In the genomic region with DNA sequence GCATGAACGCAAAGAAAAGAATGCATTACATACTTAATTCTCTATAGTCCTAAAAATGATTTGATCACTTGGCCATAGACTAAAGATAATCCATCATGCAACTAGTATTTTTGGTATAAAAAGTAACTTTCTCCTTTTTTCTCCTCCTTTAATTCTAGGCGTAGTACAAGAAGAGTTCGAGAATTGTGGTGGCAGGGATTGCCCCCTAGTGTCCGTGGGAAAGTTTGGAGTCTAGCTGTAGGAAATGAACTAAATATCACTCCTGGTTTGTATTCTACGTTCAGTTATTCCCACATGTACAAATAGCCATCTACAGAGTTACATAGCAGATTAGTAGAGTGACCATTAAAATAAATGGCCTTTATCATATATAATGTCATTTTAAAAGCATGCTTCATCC, we compare ENCODE assay signal across 11 cellular contexts. TPM values are rescaled to one million over a fixed set of nuclear protein-coding genes. Genes with fewer than 3 reads are reported as not detected.
DNase-seq lines count a peak whose midpoint lies in the region; ATAC-seq and TF ChIP-seq lines count a peak whose summit lies in the region.
"Had no signal": no experiment of that assay in that cellular context is flagged by ENCODE, and none has a peak within 500 bp of the region (broad histone marks: within the 10 kb centered on the region; RNA-seq: fewer than 3 reads in every experiment).

No MANE protein-coding gene starts in this region.

- no peak overlapping the region for H3K4me3 Mint-ChIP-seq in H9
- H3K4me3 Mint-ChIP-seq: natural killer cell had no signal

- no peak overlapping the region for H4K5ac ChIP-seq in H9 (ENCODE audit: insufficient read length, low read depth, low read length)

- no peaks in the 10 kb centered on the region for H3K79me2 ChIP-seq in H9 (ENCODE audit: insufficient read depth, low read length)

- no peak overlapping the region for H2BK20ac ChIP-seq in H9 (ENCODE audit: low read depth, low read length, poor library complexity, severe bottlenecking)

- H4K8ac ChIP-seq in H9 (replicated peaks; ENCODE audit: insufficient read length, low read depth, low read length) = no peak overlapping the region

- no peak overlapping the region for H3K14ac ChIP-seq in H9 (ENCODE audit: insufficient read depth, low read length)

- no peak overlapping the region for H2BK12ac ChIP-seq in H9 (ENCODE audit: insufficient read length, low read depth, low read length)

- H3K18ac ChIP-seq in H9 (ENCODE audit: insufficient read length, low read depth, low read length) = no peak overlapping the region

- H2AFZ ChIP-seq in H9 (ENCODE audit: low read length) = no peak overlapping the region

- DNase-seq in AG10803 (ENCODE audit: low read depth) = no peak
- DNase-seq in H9 = no peak
- DNase-seq in WERI-Rb-1 = peak; percentile 15
- peak; percentile 36 for DNase-seq in inferior parietal cortex (ENCODE audit: extremely low spot score)
- DNase-seq in LoVo (ENCODE audit: low spot score) = no peak
- no peak for DNase-seq in activated gamma-delta T cell treated with Interleukin-2 at 50 U/mL for 16 hours
- DNase-seq: natural killer cell had no signal

- H3K23me2 ChIP-seq in H9 (ENCODE audit: insufficient read length, low read depth, low read length, poor library complexity, severe bottlenecking) = no peaks in the 10 kb centered on the region

- H3K79me1 ChIP-seq in H9 (ENCODE audit: insufficient read depth, low read depth, low read length, poor library complexity, severe bottlenecking) = no peaks in the 10 kb centered on the region

- no peaks in the 10 kb centered on the region for H3K9me3 ChIP-seq in H9 (ENCODE audit: control insufficient read depth, low read depth, low read length)
- no peaks in the 10 kb centered on the region for H3K9me3 ChIP-seq in WERI-Rb-1 (ENCODE audit: severe bottlenecking)
- H3K9me3 ChIP-seq: vagina had no signal

- H4K91ac ChIP-seq in H9 (ENCODE audit: insufficient read length, low read depth, low read length) = no peak overlapping the region

- H3K36me3 Mint-ChIP-seq in H9 (ENCODE audit: insufficient read depth in 1 of 3, low read depth in 3 of 3) = no peaks in the 10 kb centered on the region
- H3K36me3 Mint-ChIP-seq: natural killer cell had no signal

- no peak overlapping the region for H3T11ph ChIP-seq in H9 (ENCODE audit: low read length)

- ATAC-seq in HG02759 (IDR thresholded peaks at IDR 0.05; ENCODE audit: unreplicated experiment) = no peak
- ATAC-seq in HG02798 (IDR thresholded peaks at IDR 0.05; ENCODE audit: poor library complexity, unreplicated experiment) = no peak
- ATAC-seq: natural killer cell had no signal

- H3K4me2 ChIP-seq in H9 (ENCODE audit: insufficient read depth, insufficient read length, low read length) = no peak overlapping the region
- H3K4me2 ChIP-seq: KMS-11 had no signal

- no peak overlapping the region for H3K56ac ChIP-seq in H9 (ENCODE audit: insufficient read length, low read depth, low read length)

- H3K27ac ChIP-seq in H9 (ENCODE audit: insufficient read length, low read depth, low read length) (no peak overlapping the region), WERI-Rb-1 (no peak overlapping the region)
- H3K27ac ChIP-seq: KMS-11, vagina had no signal

- no peaks in the 10 kb centered on the region for H3K4me1 Mint-ChIP-seq in H9
- H3K4me1 Mint-ChIP-seq: natural killer cell had no signal

- H3K27me3 ChIP-seq in H9 (ENCODE audit: insufficient read depth, low read length) = no peaks in the 10 kb centered on the region
- no peaks in the 10 kb centered on the region for H3K27me3 ChIP-seq in WERI-Rb-1 (ENCODE audit: insufficient read depth, low read depth, severe bottlenecking)
- H3K27me3 ChIP-seq: vagina had no signal

- no peaks in the 10 kb centered on the region for H3K4me1 ChIP-seq in H9 (ENCODE audit: insufficient read depth, low read length)
- H3K4me1 ChIP-seq: vagina had no signal

- H3K9me3 Mint-ChIP-seq in H9 = no peaks in the 10 kb centered on the region
- H3K9me3 Mint-ChIP-seq: natural killer cell had no signal

- H3K36me3 ChIP-seq in WERI-Rb-1 = no peaks in the 10 kb centered on the region; the same call in 1 of the 2 replicates

- no peaks in the 10 kb centered on the region; the same call in 1 of the 2 replicates for H3K27me3 Mint-ChIP-seq in H9 (ENCODE audit: low read depth)

- H3K9ac ChIP-seq in H9 (ENCODE audit: extremely low read depth, insufficient read length, low read length) = no peak overlapping the region
- H3K9ac ChIP-seq: KMS-11 had no signal

- H3K27ac Mint-ChIP-seq in H9 = no peak overlapping the region
- H3K27ac Mint-ChIP-seq: natural killer cell had no signal

- TF ChIP-seq CTCF in AG10803 (conservative IDR thresholded peaks at IDR 0.05; ENCODE audit: low read length) (peak; percentile 51), H9 (conservative IDR thresholded peaks at IDR 0.05) (peak; percentile 63), WERI-Rb-1 (IDR thresholded peaks at IDR 0.05; ENCODE audit: low read depth, low read length) (peak; percentile 47)

- H3K4me3 ChIP-seq in AG10803 (ENCODE audit: low read length) (no peak overlapping the region), WERI-Rb-1 (ENCODE audit: low read depth, low read length) (no peak overlapping the region)
- H3K4me3 ChIP-seq: vagina had no signal

- H4K20me1 ChIP-seq in H9 (ENCODE audit: control insufficient read depth, insufficient read depth, insufficient read length) = no peaks in the 10 kb centered on the region

- WGBS in H9 (ENCODE audit: extremely low coverage, insufficient read length, low lambda C conversion rate) = no CpG with 5 or more reads among the region's 5 CpGs

- no peak overlapping the region for H2BK5ac ChIP-seq in H9 (ENCODE audit: insufficient read length, low read length)

- no peak overlapping the region for H2AK5ac ChIP-seq in H9 (ENCODE audit: insufficient read length, low read length)

- no peak overlapping the region for H3K4ac ChIP-seq in H9 (ENCODE audit: low read depth, low read length)

- no peak overlapping the region for H3K23ac ChIP-seq in H9 (ENCODE audit: insufficient read length, low read depth, low read length)

- no peak overlapping the region for H2BK15ac ChIP-seq in H9 (ENCODE audit: low read depth, low read length)

- no peak overlapping the region for H2BK120ac ChIP-seq in H9 (ENCODE audit: low read depth, low read length, poor library complexity, severe bottlenecking)

RNA-seq across cellular contexts. Expression of gene HELLS, which starts 45.5 kb away (rescaled TPM):
- total RNA-seq in H9 (2021) = 262 and 291 TPM in 2 replicates

Comparison
In these comparisons a context has a peak if more than half of its experiments do, and no peak if none do; other contexts are left out.
1. DNase-seq: peak in WERI-Rb-1 (single experiment) and inferior parietal cortex (single experiment); none in AG10803 (single experiment), H9 (single experiment), LoVo (single experiment) and activated gamma-delta T cell treated with Interleukin-2 at 50 U/mL for 16 hours (single experiment).
2. Peak in every context shown above with its lines, with median percentiles within 50 percentile points of each other: CTCF ChIP-seq.